Comparison of ENCODE assay signal across 8 cellular contexts in the genomic region with DNA sequence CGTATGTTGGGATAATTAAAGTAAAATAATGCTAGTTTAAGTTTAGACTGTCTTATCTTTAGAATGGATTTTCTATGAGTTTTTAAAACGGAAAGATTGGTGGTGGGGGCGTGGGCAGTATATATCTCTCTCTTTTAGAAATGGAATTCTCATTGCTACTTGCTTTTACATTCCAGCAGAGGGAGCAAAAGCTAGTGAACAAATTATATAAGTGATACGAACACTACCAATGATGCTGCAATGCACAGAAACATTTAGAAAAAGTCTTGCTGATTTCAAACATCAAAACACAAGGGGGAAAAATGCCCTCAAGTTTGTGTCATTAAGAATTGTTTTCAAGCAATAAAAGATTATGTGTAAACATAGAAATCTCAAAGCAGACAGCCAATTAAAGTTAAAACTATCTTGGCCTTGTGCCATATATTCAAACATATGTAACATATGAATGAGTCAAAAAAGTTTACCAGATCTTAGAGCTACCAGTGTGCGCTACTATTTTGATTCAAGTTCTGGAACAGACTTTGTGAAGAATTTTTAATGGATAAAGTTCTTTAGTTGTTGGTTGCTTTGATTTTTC.
DNase-seq lines count a peak whose midpoint lies in the region; FAIRE-seq and TF ChIP-seq lines count a peak whose summit lies in the region.

No MANE protein-coding gene starts in this region.

- H3K4me3 ChIP-seq in KMS-11 (IDR thresholded peaks at IDR 0.05; ENCODE audit: insufficient read depth, low read depth, low read length): no peak overlapping the region

- H3K9me3 Mint-ChIP-seq in activated T-cell treated with anti-CD3 and anti-CD28 coated beads, Interleukin-2, amount 50 U/mL, for 24 hours: no peaks in the 10 kb centered on the region

- no peak overlapping the region for H3K27ac ChIP-seq in KMS-11

- peak; percentile 73 for FAIRE-seq in TTC549 (lab: Jason Lieb, UNC)

- H3K27me3 ChIP-seq in KMS-11 (ENCODE audit: insufficient read depth, low read depth): no peaks in the 10 kb centered on the region

- DNase-seq in NCI-H1105 treated with DMSO at 0.1 percent for 48 hours (lab: John Stamatoyannopoulos, UW) (peak; percentile 30), NCI-H1105 (lab: John Stamatoyannopoulos, UW) (no peak), left kidney (ENCODE audit: low read depth, low spot score) (peak; percentile 45), NCI-H187 treated with DMSO at 0.1 percent for 48 hours (lab: John Stamatoyannopoulos, UW) (no peak), SHP77 treated with DMSO at 0.1 percent for 48 hours (lab: John Stamatoyannopoulos, UW) (no peak)
- DNase-seq in activated T-cell treated with anti-CD3 and anti-CD28 coated beads, Interleukin-2, amount 50 U/mL, for 24 hours: no peak

- H3K4me1 ChIP-seq in KMS-11 (ENCODE audit: low read depth, poor library complexity, severe bottlenecking): no peaks in the 10 kb centered on the region

- H2AFZ ChIP-seq in KMS-11 (ENCODE audit: low read depth): no peak overlapping the region

- no peaks in the 10 kb centered on the region for H3K4me1 Mint-ChIP-seq in activated T-cell treated with anti-CD3 and anti-CD28 coated beads, Interleukin-2, amount 50 U/mL, for 24 hours (ENCODE audit: low read depth)

- H3K9ac ChIP-seq in KMS-11: no peak overlapping the region

- H3K4me3 Mint-ChIP-seq in activated T-cell treated with anti-CD3 and anti-CD28 coated beads, Interleukin-2, amount 50 U/mL, for 24 hours: no peak overlapping the region

- H3K36me3 ChIP-seq in KMS-11 (ENCODE audit: insufficient read depth): no peaks in the 10 kb centered on the region

- peak; percentile 73 for TF ChIP-seq CTCF in KMS-11 (conservative IDR thresholded peaks at IDR 0.05; ENCODE audit: low read depth, low read length)

- H4K20me1 ChIP-seq in KMS-11 (ENCODE audit: insufficient read depth): no peaks in the 10 kb centered on the region

- H3K4me2 ChIP-seq in KMS-11: no peak overlapping the region

- no peaks in the 10 kb centered on the region for H3K27me3 Mint-ChIP-seq in activated T-cell treated with anti-CD3 and anti-CD28 coated beads, Interleukin-2, amount 50 U/mL, for 24 hours

- H3K27ac Mint-ChIP-seq in activated T-cell treated with anti-CD3 and anti-CD28 coated beads, Interleukin-2, amount 50 U/mL, for 24 hours: no peak overlapping the region

- no peaks in the 10 kb centered on the region for H3K79me2 ChIP-seq in KMS-11 (ENCODE audit: insufficient read depth, low read depth)

- H3K36me3 Mint-ChIP-seq in activated T-cell treated with anti-CD3 and anti-CD28 coated beads, Interleukin-2, amount 50 U/mL, for 24 hours (ENCODE audit: low read depth): no peaks in the 10 kb centered on the region

Comparison
In these comparisons a context has a peak if more than half of its experiments do, and no peak if none do; other contexts are left out.
1. DNase-seq: peak in NCI-H1105 treated with DMSO at 0.1 percent for 48 hours (single experiment) and left kidney (single experiment); none in NCI-H1105 (single experiment), activated T-cell treated with anti-CD3 and anti-CD28 coated beads, Interleukin-2, amount 50 U/mL, for 24 hours (single experiment), NCI-H187 treated with DMSO at 0.1 percent for 48 hours (single experiment) and SHP77 treated with DMSO at 0.1 percent for 48 hours (single experiment).